ENCODE assay signal across 10 cellular contexts in the genomic region with DNA sequence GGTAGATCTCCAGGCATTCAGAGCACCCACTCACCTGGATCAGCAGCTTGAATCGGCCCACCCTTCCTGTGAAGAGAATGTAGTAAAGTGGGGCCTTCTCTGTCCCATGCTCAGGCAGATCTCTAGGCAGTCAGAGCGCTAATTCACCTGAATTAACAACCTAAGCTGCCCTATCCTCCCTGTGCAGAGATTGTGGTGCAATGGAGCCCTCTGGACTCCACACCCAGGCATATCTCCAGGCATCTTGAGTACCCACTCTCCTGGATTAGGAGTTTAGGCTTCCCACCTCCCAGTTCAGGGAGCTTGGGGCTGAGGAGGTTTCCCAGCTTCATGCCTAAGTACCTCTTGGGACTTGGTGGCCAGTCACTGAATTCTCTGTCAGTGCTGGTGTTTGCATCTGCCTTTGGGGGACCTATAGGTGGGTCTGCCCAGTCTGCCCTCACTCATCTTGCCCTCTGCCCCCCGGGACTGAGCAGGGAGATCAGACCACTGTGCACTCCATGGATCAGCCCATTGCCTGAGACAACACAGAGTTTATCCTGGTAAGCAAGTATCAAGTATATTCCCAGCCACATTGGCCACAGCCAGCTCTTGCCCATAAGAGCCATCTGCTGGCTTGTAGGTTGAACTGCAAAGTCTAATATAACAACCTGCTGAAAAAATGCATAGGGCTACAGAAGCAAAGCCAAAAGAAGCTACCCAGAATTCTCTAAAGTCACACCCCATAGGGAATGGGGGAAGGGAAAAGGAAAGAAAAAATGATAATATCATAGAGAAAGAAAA.
DNase-seq lines count a peak whose midpoint lies in the region; TF ChIP-seq lines count a peak whose summit lies in the region.
"Had no signal": no experiment of that assay in that cellular context is flagged by ENCODE, and none has a peak within 500 bp of the region (broad histone marks: within the 10 kb centered on the region; RNA-seq: fewer than 3 reads in every experiment).

No MANE protein-coding gene starts in this region.

- no peaks in the 10 kb centered on the region for H3K4me1 Mint-ChIP-seq in brain

- no peaks in the 10 kb centered on the region for H4K20me1 ChIP-seq in Loucy (ENCODE audit: insufficient read depth, low read length, poor library complexity, severe bottlenecking)
- H4K20me1 ChIP-seq in osteoblast (ENCODE audit: insufficient read depth, low read length) = no peaks in the 10 kb centered on the region

- intact Hi-C loops in sigmoid colon (cut with DNase I) = no loop called here

- H3K9ac ChIP-seq in Loucy (ENCODE audit: low read depth, low read length, poor library complexity, severe bottlenecking) = no peak overlapping the region

- H3K27me3 ChIP-seq in Loucy (ENCODE audit: insufficient read depth, low read length, poor library complexity, severe bottlenecking) (no peaks in the 10 kb centered on the region), osteoblast (ENCODE audit: insufficient read depth, low read length) (no peaks in the 10 kb centered on the region), sigmoid colon (no peaks in the 10 kb centered on the region)
- H3K27me3 ChIP-seq: ovary had no signal

- H3F3A ChIP-seq in Loucy (ENCODE audit: low read depth) = no peaks in the 10 kb centered on the region

- no peaks in the 10 kb centered on the region for H3K9me2 ChIP-seq in Loucy (replicated peaks; ENCODE audit: low read depth, low read length)

- H3K9me3 Mint-ChIP-seq in brain = peaks cover 14 to 38% (median 35%) of the 10 kb centered on the region in 5 experiments

- H3K4me3 Mint-ChIP-seq in brain = no peak overlapping the region
- H3K4me3 Mint-ChIP-seq: activated naive CD4-positive, alpha-beta T cell treated with anti-CD3 and anti-CD28 coated beads for 36 hours had no signal

- H3K27ac ChIP-seq in osteoblast (ENCODE audit: low read depth, low read length) (no peak overlapping the region), sigmoid colon (no peak overlapping the region)
- H3K27ac ChIP-seq: ovary had no signal

- no peaks in the 10 kb centered on the region for H3K4me1 ChIP-seq in Loucy (ENCODE audit: insufficient read depth, low read length, poor library complexity, severe bottlenecking)
- H3K4me1 ChIP-seq in osteoblast (ENCODE audit: insufficient read depth, low read length) = no peaks in the 10 kb centered on the region
- H3K4me1 ChIP-seq in sigmoid colon = no peaks in the 10 kb centered on the region

- no peak for TF ChIP-seq EP300 in sigmoid colon (IDR thresholded peaks at IDR 0.05)

- H3K79me2 ChIP-seq in Loucy (ENCODE audit: insufficient read depth, low read length) (no peaks in the 10 kb centered on the region), osteoblast (ENCODE audit: insufficient read depth, low read length) (no peaks in the 10 kb centered on the region)

- H3K27me3 Mint-ChIP-seq in brain = peaks cover 4% of the 10 kb centered on the region

- no peaks in the 10 kb centered on the region for H3K36me3 ChIP-seq in Loucy (ENCODE audit: insufficient read depth, low read length)
- H3K36me3 ChIP-seq in osteoblast (ENCODE audit: insufficient read depth, low read length) = no peaks in the 10 kb centered on the region
- H3K36me3 ChIP-seq in sigmoid colon = no peaks in the 10 kb centered on the region
- H3K36me3 ChIP-seq: ovary had no signal

- H3K4me3 ChIP-seq in Loucy (ENCODE audit: low read length, poor library complexity, severe bottlenecking) (no peak overlapping the region), osteoblast (ENCODE audit: insufficient read depth, low read length) (no peak overlapping the region), sigmoid colon (no peak overlapping the region)
- H3K4me3 ChIP-seq: ovary had no signal

- TF ChIP-seq CTCF in Loucy (conservative IDR thresholded peaks at IDR 0.05; ENCODE audit: low read length) (peak; percentile 26; the same call in 1 of the 2 replicates), brain (conservative IDR thresholded peaks at IDR 0.05) (peak; percentile 46 to 57), osteoblast (IDR thresholded peaks at IDR 0.05; ENCODE audit: extremely low read depth, low read depth, low read length) (peak; percentile 15), sigmoid colon (IDR thresholded peaks at IDR 0.05) (no peak)

- peak overlapping the region in 1 of 5 experiments; percentile 27 for H3K27ac Mint-ChIP-seq in brain
- H3K27ac Mint-ChIP-seq: activated naive CD4-positive, alpha-beta T cell treated with anti-CD3 and anti-CD28 coated beads for 36 hours had no signal

- H2AFZ ChIP-seq in Loucy (ENCODE audit: low read length) = no peak overlapping the region
- no peak overlapping the region for H2AFZ ChIP-seq in osteoblast (ENCODE audit: low read length)

- WGBS in sigmoid colon, 2 donors = 81 to 83% methylated on average over 3 of the region's 3 CpGs

- H3K4me2 ChIP-seq in Loucy (ENCODE audit: low read depth, low read length, poor library complexity, severe bottlenecking) (no peak overlapping the region), osteoblast (ENCODE audit: insufficient read depth, low read length) (no peak overlapping the region)

- peak; percentile 25 for DNase-seq in DMS 273 (lab: John Stamatoyannopoulos, UW; ENCODE audit: unreplicated experiment)
- no peak for DNase-seq in DMS 273 treated with DMSO at 0.1 percent for 48 hours (lab: John Stamatoyannopoulos, UW)
- DNase-seq in osteoblast (ENCODE audit: insufficient read length, low spot score, missing footprints) = no peak
- no peak for DNase-seq in activated CD4-positive, CD25-positive, alpha-beta regulatory T cell (lab: John Stamatoyannopoulos, UW)
- DNase-seq in NOMO-1 treated with dmso at 0.1 percent for 144 hours (lab: John Stamatoyannopoulos, UW; ENCODE audit: unreplicated experiment) = no peak
- DNase-seq in sigmoid colon = no peak
- DNase-seq: activated naive CD4-positive, alpha-beta T cell treated with anti-CD3 and anti-CD28 coated beads for 36 hours; ovary had no signal

- no peaks in the 10 kb centered on the region for H3K36me3 Mint-ChIP-seq in brain

- H3K9me3 ChIP-seq in Loucy (ENCODE audit: insufficient read depth, low read depth, low read length) (no peaks in the 10 kb centered on the region), osteoblast (ENCODE audit: low read depth, low read length) (no peaks in the 10 kb centered on the region), sigmoid colon (no peaks in the 10 kb centered on the region)
- H3K9me3 ChIP-seq: ovary had no signal

- TF ChIP-seq POLR2A in sigmoid colon (IDR thresholded peaks at IDR 0.05) = no peak

Comparison
In these comparisons a context has a peak if more than half of its experiments do, and no peak if none do; other contexts are left out.
1. CTCF ChIP-seq: peak in Loucy (single experiment), brain (2 of 2) and osteoblast (single experiment); none in sigmoid colon (0 of 4).